In genomic region chr3:32082727-32083126, GRCh38 we compare ENCODE assay signal across 14 cellular contexts. TPM values are rescaled to one million over a fixed set of nuclear protein-coding genes. Genes with fewer than 3 reads are reported as not detected.
DNase-seq lines count a peak whose midpoint lies in the region; ATAC-seq and TF ChIP-seq lines count a peak whose summit lies in the region.
"Had no signal": no experiment of that assay in that cellular context is flagged by ENCODE, and none has a peak within 500 bp of the region (broad histone marks: within the 10 kb centered on the region; RNA-seq: fewer than 3 reads in every experiment).

No MANE protein-coding gene starts in this region.

- H3K27ac Mint-ChIP-seq in activated T-helper 17 cell treated with anti-CD3 and anti-CD28 coated beads, Interleukin-2, amount 50 U/mL, for 72 hours, result no peak overlapping the region
- H3K27ac Mint-ChIP-seq in CD8-positive, alpha-beta T cell, result no peak overlapping the region
- H3K27ac Mint-ChIP-seq: CD4-positive, alpha-beta memory T cell; H9; memory B cell had no signal

- no peak overlapping the region for H3K27ac ChIP-seq in body of pancreas
- H3K27ac ChIP-seq in thyroid gland, result peak overlapping the region in 1 of 3 donors; percentile 4
- no peak overlapping the region for H3K27ac ChIP-seq in CD8-positive, alpha-beta T cell (ENCODE audit: low read depth, low read length)
- H3K27ac ChIP-seq: parathyroid adenoma had no signal

- TF ChIP-seq CTCF in LNCAP (IDR thresholded peaks at IDR 0.05) (peak; percentile 26; the same call in 1 of the 2 replicates), body of pancreas (IDR thresholded peaks at IDR 0.05) (peak in 1 of 7 experiments; percentile 23), thyroid gland (IDR thresholded peaks at IDR 0.05) (no peak)
- no peak for TF ChIP-seq CTCF in CD8-positive, alpha-beta T cell (IDR thresholded peaks at IDR 0.05)

- H3K9me3 ChIP-seq in body of pancreas (no peaks in the 10 kb centered on the region), thyroid gland (no peaks in the 10 kb centered on the region)
- H3K9me3 ChIP-seq in CD8-positive, alpha-beta T cell (ENCODE audit: low read length), result no peaks in the 10 kb centered on the region
- H3K9me3 ChIP-seq: SK-N-SH had no signal

- H3K27me3 ChIP-seq in body of pancreas (no peaks in the 10 kb centered on the region), thyroid gland (no peaks in the 10 kb centered on the region)
- H3K27me3 ChIP-seq in CD8-positive, alpha-beta T cell (ENCODE audit: insufficient read depth, low read length), result no peaks in the 10 kb centered on the region

- peak in 2 of 4 donors; percentile 11 to 26 for DNase-seq in body of pancreas
- peak; percentile 10 for DNase-seq in midbrain (lab: John Stamatoyannopoulos, UW)
- DNase-seq in thyroid gland, result peak; percentile 3 to 16
- DNase-seq in CD8-positive, alpha-beta T cell, result no peak
- DNase-seq: activated naive CD4-positive, alpha-beta T cell treated with anti-CD3 and anti-CD28 coated beads, Interleukin-2, amount 50 U/mL, for 16 hours; CD4-positive, alpha-beta memory T cell; H9; SK-N-SH; stimulated activated CD4-positive, alpha-beta T cell treated with anti-CD3 and anti-CD28 coated beads, Interleukin-2, amount 100 ng/mL, for 24 hours had no signal

- POLR2A ChIA-PET in CD8-positive, alpha-beta T cell (lab: Charles Lee), result no interaction called here

- intact Hi-C loops in body of pancreas (cut with DNase I) (no loop called here), thyroid gland (cut with DNase I) (no loop called here)
- intact Hi-C loops in CD8-positive, alpha-beta T cell (cut with DNase I, micrococcal nuclease), result no loop called here

- H3K4me3 Mint-ChIP-seq in activated T-helper 17 cell treated with anti-CD3 and anti-CD28 coated beads, Interleukin-2, amount 50 U/mL, for 72 hours, result no peak overlapping the region
- no peak overlapping the region for H3K4me3 Mint-ChIP-seq in CD8-positive, alpha-beta T cell
- H3K4me3 Mint-ChIP-seq: CD4-positive, alpha-beta memory T cell; H9; memory B cell had no signal

- no peaks in the 10 kb centered on the region for H3K4me1 Mint-ChIP-seq in activated T-helper 17 cell treated with anti-CD3 and anti-CD28 coated beads, Interleukin-2, amount 50 U/mL, for 72 hours
- no peaks in the 10 kb centered on the region for H3K4me1 Mint-ChIP-seq in CD8-positive, alpha-beta T cell (ENCODE audit: low read depth)
- H3K4me1 Mint-ChIP-seq: CD4-positive, alpha-beta memory T cell had no signal

- H3K4me1 ChIP-seq in body of pancreas (peaks cover 13% of the 10 kb centered on the region), thyroid gland (peaks cover 0 to 10% of the 10 kb centered on the region in 2 donors)
- H3K4me1 ChIP-seq in CD8-positive, alpha-beta T cell (ENCODE audit: insufficient read depth, low read length), result no peaks in the 10 kb centered on the region
- H3K4me1 ChIP-seq: parathyroid adenoma had no signal

- TF ChIP-seq POLR2A in body of pancreas (IDR thresholded peaks at IDR 0.05) (no peak), thyroid gland (IDR thresholded peaks at IDR 0.05) (no peak)

- H3K36me3 ChIP-seq in body of pancreas (replicated peaks in 1 of 2; ENCODE audit: insufficient read depth in 1 of 2, low read depth in 2 of 2) (no peaks in the 10 kb centered on the region), thyroid gland (no peaks in the 10 kb centered on the region)
- H3K36me3 ChIP-seq in CD8-positive, alpha-beta T cell (ENCODE audit: insufficient read depth, low read length), result no peaks in the 10 kb centered on the region

- H3K36me3 Mint-ChIP-seq in activated T-helper 17 cell treated with anti-CD3 and anti-CD28 coated beads, Interleukin-2, amount 50 U/mL, for 72 hours (ENCODE audit: low read depth), result no peaks in the 10 kb centered on the region
- H3K36me3 Mint-ChIP-seq in CD8-positive, alpha-beta T cell, result no peaks in the 10 kb centered on the region
- H3K36me3 Mint-ChIP-seq: CD4-positive, alpha-beta memory T cell had no signal

- H3K4me3 ChIP-seq in body of pancreas (no peak overlapping the region), thyroid gland (replicated peaks in 1 of 3) (no peak overlapping the region)
- H3K4me3 ChIP-seq in CD8-positive, alpha-beta T cell (ENCODE audit: low read depth, low read length), result no peak overlapping the region

- H3K27me3 Mint-ChIP-seq in activated T-helper 17 cell treated with anti-CD3 and anti-CD28 coated beads, Interleukin-2, amount 50 U/mL, for 72 hours, result peaks cover 4% of the 10 kb centered on the region
- H3K27me3 Mint-ChIP-seq in CD8-positive, alpha-beta T cell (ENCODE audit: low read depth), result peaks cover 6% of the 10 kb centered on the region
- H3K27me3 Mint-ChIP-seq: memory B cell had no signal

- H3K9me3 Mint-ChIP-seq in activated T-helper 17 cell treated with anti-CD3 and anti-CD28 coated beads, Interleukin-2, amount 50 U/mL, for 72 hours, result no peaks in the 10 kb centered on the region
- peaks cover 3% of the 10 kb centered on the region for H3K9me3 Mint-ChIP-seq in CD8-positive, alpha-beta T cell

- 0 to 10% methylated on average over 3 of the region's 3 CpGs for WGBS in body of pancreas, 2 donors
- WGBS in thyroid gland, 2 donors, result 44 to 51% methylated on average over 3 of the region's 3 CpGs

- ATAC-seq in body of pancreas, result peak; percentile 60
- no peak for ATAC-seq in activated T-helper 17 cell treated with anti-CD3 and anti-CD28 coated beads, Interleukin-2, amount 50 U/mL, for 72 hours (replicated peaks)
- ATAC-seq in CD8-positive, alpha-beta T cell, result no peak
- no peak for ATAC-seq in HG02588 (IDR thresholded peaks at IDR 0.05; ENCODE audit: unreplicated experiment)

- CTCF ChIA-PET in CD8-positive, alpha-beta T cell (lab: Charles Lee), result no interaction called here

RNA-seq across cellular contexts. Expression of gene GPD1L, which starts 23.7 kb away (rescaled TPM):
- total RNA-seq in body of pancreas, result 10 to 100 TPM; 23.6 to 97.6 TPM
- total RNA-seq in thyroid gland, result 100 to 1,000 TPM in 2 of 4 donors, 10 to 100 TPM in 2; 66.4 to 137 (median 104) TPM
- total RNA-seq in activated T-helper 17 cell treated with anti-CD3 and anti-CD28 coated beads, Interleukin-2, amount 50 U/mL, for 72 hours, result 10 to 100 TPM in 1 of 2 donors, 1 to 10 TPM in 1; 7.6 to 18.8 TPM
- 1 to 10 TPM; 9.5 to 9.8 TPM for total RNA-seq in CD8-positive, alpha-beta T cell

Comparison
In these comparisons a context has a peak if more than half of its experiments do, and no peak if none do; other contexts are left out.
1. DNase-seq: peak in midbrain (single experiment) and thyroid gland (2 of 2); none in CD8-positive, alpha-beta T cell (0 of 7).